ENCODE assay signal across 19 cellular contexts in the genomic region with DNA sequence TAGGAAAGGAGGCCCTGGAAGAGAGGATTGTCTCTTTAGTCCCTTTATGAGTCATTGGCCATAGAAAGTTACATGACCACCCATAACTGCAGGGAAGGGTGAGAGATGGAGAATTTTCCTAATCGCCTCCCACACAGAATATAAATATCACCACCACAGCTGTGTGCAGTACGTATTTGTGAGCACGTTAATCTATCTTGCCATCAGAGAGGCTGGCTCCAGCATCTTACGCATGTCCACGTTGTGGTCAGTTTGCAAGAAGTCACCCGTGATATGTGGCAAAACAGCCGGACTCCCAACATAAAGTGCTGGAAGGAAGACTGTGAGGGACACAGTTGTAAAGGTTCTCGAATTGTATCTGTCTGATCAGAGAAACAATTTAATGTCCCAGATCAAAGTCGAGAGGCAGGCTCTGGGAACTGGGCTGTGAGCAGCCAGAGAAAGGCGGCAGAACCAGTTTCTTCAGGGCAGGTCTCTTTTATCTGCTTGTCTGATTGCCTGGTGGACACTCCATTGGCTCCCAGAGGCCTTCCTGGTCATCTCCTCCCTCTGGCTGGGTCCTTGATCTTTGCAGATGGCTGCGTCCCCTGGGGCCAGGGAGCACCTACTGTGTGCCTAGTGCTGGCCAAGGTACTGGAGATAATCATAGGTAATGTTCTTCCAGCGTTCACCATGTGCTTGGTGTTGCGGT.
DNase-seq lines count a peak whose midpoint lies in the region; ATAC-seq and TF ChIP-seq lines count a peak whose summit lies in the region.
"Had no signal": no experiment of that assay in that cellular context is flagged by ENCODE, and none has a peak within 500 bp of the region (broad histone marks: within the 10 kb centered on the region; RNA-seq: fewer than 3 reads in every experiment).

No MANE protein-coding gene starts in this region.

- H3K79me1 ChIP-seq in mesendoderm (ENCODE audit: low read length), result peaks cover 6% of the 10 kb centered on the region

- no peak for ATAC-seq in HG02763 (IDR thresholded peaks at IDR 0.05; ENCODE audit: unreplicated experiment)

- no peaks in the 10 kb centered on the region for H4K20me1 ChIP-seq in hepatocyte (ENCODE audit: insufficient read depth, poor library complexity, severe bottlenecking)

- no peak overlapping the region for H3K56ac ChIP-seq in mesendoderm (ENCODE audit: low read length)

- no peaks in the 10 kb centered on the region for H3K9me2 ChIP-seq in hepatocyte (replicated peaks; ENCODE audit: insufficient read depth)

- H3K27ac ChIP-seq in hepatocyte, result peak overlapping the region; percentile 51
- no peak overlapping the region for H3K27ac ChIP-seq in mesendoderm (ENCODE audit: low read depth, low read length)
- H3K27ac ChIP-seq in tibial nerve, result no peak overlapping the region
- H3K27ac ChIP-seq: ovary, tibial artery had no signal

- peak overlapping the region; percentile 35 for H3K4me2 ChIP-seq in hepatocyte
- no peak overlapping the region for H3K4me2 ChIP-seq in mesendoderm (ENCODE audit: low read length)

- H3K9ac ChIP-seq in mesendoderm (ENCODE audit: low read length), result no peak overlapping the region

- DNase-seq in EH (ENCODE audit: low read depth) (peak; percentile 54), RPMI7951 (ENCODE audit: low read depth) (peak; percentile 96), hepatocyte (ENCODE audit: low spot score) (peak; percentile 60), progenitor cell of endocrine pancreas (ENCODE audit: low spot score, unreplicated experiment) (no peak), mesendoderm (no peak), tibial nerve (ENCODE audit: low spot score in 2 of 2) (no peak)
- DNase-seq in activated CD4-positive, alpha-beta T cell treated with anti-CD3 and anti-CD28 coated beads for 1 hour, result no peak
- DNase-seq: activated CD4-positive, alpha-beta memory T cell treated with anti-CD3 and anti-CD28 coated beads for 36 hours; AML-193; anterior cingulate cortex; dermis blood vessel endothelial cell; DMS79 treated with DMSO at 0.1 percent for 48 hours; NCI-H1092; NCI-H446 treated with DMSO at 0.1 percent for 48 hours; ovary had no signal

- H3K36me3 Mint-ChIP-seq in progenitor cell of endocrine pancreas (ENCODE audit: insufficient read depth), result no peaks in the 10 kb centered on the region
- H3K36me3 Mint-ChIP-seq: activated CD4-positive, alpha-beta memory T cell treated with anti-CD3 and anti-CD28 coated beads for 36 hours had no signal

- TF ChIP-seq CTCF in hepatocyte (IDR thresholded peaks at IDR 0.05; ENCODE audit: poor library complexity) (no peak), progenitor cell of endocrine pancreas (IDR thresholded peaks at IDR 0.05; ENCODE audit: unreplicated experiment) (no peak), tibial nerve (IDR thresholded peaks at IDR 0.05) (no peak)

- H3K79me2 ChIP-seq in hepatocyte (peaks cover 86% of the 10 kb centered on the region), mesendoderm (ENCODE audit: control insufficient read depth, insufficient read depth, low read length) (no peaks in the 10 kb centered on the region)

- peaks cover 24% of the 10 kb centered on the region for H3K4me1 Mint-ChIP-seq in progenitor cell of endocrine pancreas (ENCODE audit: low read depth)

- H3K4me3 Mint-ChIP-seq in progenitor cell of endocrine pancreas (ENCODE audit: low read depth), result no peak overlapping the region
- H3K4me3 Mint-ChIP-seq: activated CD4-positive, alpha-beta memory T cell treated with anti-CD3 and anti-CD28 coated beads for 36 hours had no signal

- H4K8ac ChIP-seq in mesendoderm (ENCODE audit: low read depth, low read length), result no peak overlapping the region

- no peak overlapping the region for H2BK5ac ChIP-seq in mesendoderm (ENCODE audit: low read length)

- H3K27me3 Mint-ChIP-seq in progenitor cell of endocrine pancreas, result no peaks in the 10 kb centered on the region
- H3K27me3 Mint-ChIP-seq: activated CD4-positive, alpha-beta memory T cell treated with anti-CD3 and anti-CD28 coated beads for 36 hours had no signal

- H3K27ac Mint-ChIP-seq in progenitor cell of endocrine pancreas, result peak overlapping the region; percentile 73
- H3K27ac Mint-ChIP-seq: activated CD4-positive, alpha-beta memory T cell treated with anti-CD3 and anti-CD28 coated beads for 36 hours; activated T-helper 2 cell treated with anti-CD3 and anti-CD28 coated beads, Interferon-gamma antibody, Interleukin-2, Interleukin-4, amounts not matched to agents 10 μg/mL and 5 μg/mL and 100 μg/mL, durations not matched to agents 14 hours and 24 hours and 36 hours had no signal

- TF ChIP-seq EP300 in tibial nerve (IDR thresholded peaks at IDR 0.05), result no peak

- H3K9me3 ChIP-seq in hepatocyte (ENCODE audit: low read depth) (no peaks in the 10 kb centered on the region), tibial nerve (no peaks in the 10 kb centered on the region)
- H3K9me3 ChIP-seq: ovary, tibial artery had no signal

- no peak overlapping the region for H3K23ac ChIP-seq in mesendoderm (ENCODE audit: low read length)

- H2AFZ ChIP-seq in hepatocyte, result no peak overlapping the region

- WGBS in hepatocyte (ENCODE audit: low lambda C conversion rate, missing lambda C conversion rate), result 70% methylated on average over 13 of the region's 13 CpGs
- no CpG with 5 or more reads among the region's 13 CpGs for WGBS in mesendoderm (ENCODE audit: extremely low coverage, insufficient coverage, low lambda C conversion rate)
- WGBS in tibial nerve, 2 donors, result 79 to 84% methylated on average over 11 to 13 of the region's 13 CpGs

- H3K4me3 ChIP-seq in hepatocyte, result no peak overlapping the region
- H3K4me3 ChIP-seq in mesendoderm (ENCODE audit: low read length), result no peak overlapping the region
- no peak overlapping the region for H3K4me3 ChIP-seq in tibial nerve
- H3K4me3 ChIP-seq: lung, ovary, tibial artery had no signal

- no peaks in the 10 kb centered on the region for H3K27me3 ChIP-seq in hepatocyte
- H3K27me3 ChIP-seq in mesendoderm (ENCODE audit: insufficient read depth, low read length, poor library complexity), result no peaks in the 10 kb centered on the region
- no peaks in the 10 kb centered on the region for H3K27me3 ChIP-seq in tibial nerve
- H3K27me3 ChIP-seq: ovary, tibial artery had no signal

- no peak overlapping the region for H3K4ac ChIP-seq in mesendoderm (ENCODE audit: low read depth, low read length)

- no peak overlapping the region for H4K5ac ChIP-seq in mesendoderm (ENCODE audit: low read length)

- no peak for TF ChIP-seq POLR2A in tibial nerve (IDR thresholded peaks at IDR 0.05)

- H3K18ac ChIP-seq in mesendoderm (ENCODE audit: low read length), result no peak overlapping the region

- H2BK15ac ChIP-seq in mesendoderm (replicated peaks; ENCODE audit: low read depth), result no peak overlapping the region

- H2AK5ac ChIP-seq in mesendoderm (ENCODE audit: low read length), result no peak overlapping the region

- H3K36me3 ChIP-seq in hepatocyte (replicated peaks; ENCODE audit: insufficient read depth, low read depth), result no peaks in the 10 kb centered on the region
- no peaks in the 10 kb centered on the region for H3K36me3 ChIP-seq in mesendoderm (ENCODE audit: control insufficient read depth, insufficient read depth, low read length)
- no peaks in the 10 kb centered on the region for H3K36me3 ChIP-seq in tibial nerve
- H3K36me3 ChIP-seq: ovary, tibial artery had no signal

- no peak overlapping the region for H2BK120ac ChIP-seq in mesendoderm (ENCODE audit: low read depth, low read length)

- H3K4me1 ChIP-seq in hepatocyte (ENCODE audit: insufficient read depth) (peaks cover 25% of the 10 kb centered on the region), mesendoderm (ENCODE audit: control insufficient read depth, low read depth, low read length) (no peaks in the 10 kb centered on the region), tibial nerve (peaks cover 0 to 25% (median 10%) of the 10 kb centered on the region in 4 donors)

- H3K9me3 Mint-ChIP-seq in progenitor cell of endocrine pancreas (ENCODE audit: low read depth), result no peaks in the 10 kb centered on the region
- H3K9me3 Mint-ChIP-seq: activated CD4-positive, alpha-beta memory T cell treated with anti-CD3 and anti-CD28 coated beads for 36 hours; activated T-helper 2 cell treated with anti-CD3 and anti-CD28 coated beads, Interferon-gamma antibody, Interleukin-2, Interleukin-4, amounts not matched to agents 10 μg/mL and 5 μg/mL and 100 μg/mL, durations not matched to agents 14 hours and 24 hours and 36 hours had no signal

Comparison
In these comparisons a context has a peak if more than half of its experiments do, and no peak if none do; other contexts are left out.
1. DNase-seq: peak in EH (single experiment), RPMI7951 (single experiment) and hepatocyte (single experiment); none in progenitor cell of endocrine pancreas (single experiment), mesendoderm (single experiment), activated CD4-positive, alpha-beta T cell treated with anti-CD3 and anti-CD28 coated beads for 1 hour (single experiment) and tibial nerve (0 of 2).